9 cellular contexts compared by ENCODE assay signal in the genomic region with DNA sequence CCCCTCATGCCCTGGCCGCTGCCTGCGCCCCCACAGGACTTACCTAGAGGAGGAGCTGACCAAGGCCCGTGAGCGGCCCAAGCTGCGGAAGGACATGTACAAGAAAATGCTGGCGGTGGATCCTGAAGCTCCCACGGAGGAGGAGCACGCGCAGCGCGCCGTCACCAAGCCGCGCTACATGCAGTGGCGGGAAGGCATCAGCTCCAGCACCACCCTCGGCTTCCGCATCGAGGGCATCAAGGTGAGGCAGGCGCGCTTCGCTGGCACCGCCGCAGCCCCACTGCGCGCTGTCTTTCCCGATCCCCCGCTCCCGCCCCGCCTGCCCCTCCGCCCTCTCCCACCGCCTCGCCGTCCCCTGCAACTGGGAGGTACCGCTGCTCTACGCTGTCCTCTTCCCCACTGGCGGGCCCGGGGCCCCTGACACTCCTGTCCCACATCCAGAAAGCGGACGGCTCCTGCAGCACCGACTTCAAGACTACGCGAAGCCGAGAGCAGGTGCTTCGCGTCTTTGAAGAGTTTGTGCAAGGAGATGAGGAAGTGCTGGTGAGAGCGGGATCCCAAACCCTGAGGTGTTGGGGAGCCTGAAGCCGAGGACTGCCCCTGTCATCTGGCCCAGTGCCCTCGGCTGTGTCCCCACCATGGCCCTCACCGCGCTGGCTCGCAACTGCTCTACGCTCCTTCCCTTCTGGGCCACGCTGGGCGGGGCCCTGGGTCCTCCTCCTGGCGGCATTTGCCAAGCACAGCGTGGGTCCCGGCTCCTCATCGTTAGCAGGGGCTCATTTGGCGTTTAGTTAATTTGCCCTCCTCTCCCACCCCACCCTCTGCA. TPM values are rescaled to one million over a fixed set of nuclear protein-coding genes. Genes with fewer than 3 reads are reported as not detected.
DNase-seq lines count a peak whose midpoint lies in the region; ATAC-seq and TF ChIP-seq lines count a peak whose summit lies in the region.
"Had no signal": no experiment of that assay in that cellular context is flagged by ENCODE, and none has a peak within 500 bp of the region (broad histone marks: within the 10 kb centered on the region; RNA-seq: fewer than 3 reads in every experiment).

No MANE protein-coding gene starts in this region.

- H3K27me3 ChIP-seq in iPS-20b (ENCODE audit: insufficient read depth, low read length), result peaks cover 98% of the 10 kb centered on the region
- H3K27me3 ChIP-seq in stomach, result peaks cover 4 to 69% (median 23%) of the 10 kb centered on the region in 3 donors
- H3K27me3 ChIP-seq in Caco-2 (replicated peaks; ENCODE audit: control insufficient read depth, insufficient read depth, low read length), result no peaks in the 10 kb centered on the region
- H3K27me3 ChIP-seq in thyroid gland, result no peaks in the 10 kb centered on the region

- no peak for TF ChIP-seq EP300 in stomach (IDR thresholded peaks at IDR 0.05)

- H3K9me3 ChIP-seq in iPS-20b (ENCODE audit: insufficient read depth, low read depth, low read length) (no peaks in the 10 kb centered on the region), stomach (no peaks in the 10 kb centered on the region), Caco-2 (no peaks in the 10 kb centered on the region), thyroid gland (no peaks in the 10 kb centered on the region)

- H3K36me3 ChIP-seq in iPS-20b (ENCODE audit: insufficient read depth, low read depth, low read length) (no peaks in the 10 kb centered on the region), stomach (peaks cover 0 to 13% (median 5%) of the 10 kb centered on the region in 4 donors), Caco-2 (ENCODE audit: control insufficient read depth, insufficient read depth, low read length) (no peaks in the 10 kb centered on the region; the same call in 1 of the 2 replicates), thyroid gland (no peaks in the 10 kb centered on the region)

- H3K4me1 ChIP-seq in iPS-20b (ENCODE audit: insufficient read depth, low read length) (no peaks in the 10 kb centered on the region), stomach (peaks cover 14 to 30% (median 23%) of the 10 kb centered on the region in 4 donors), Caco-2 (no peaks in the 10 kb centered on the region), thyroid gland (peaks cover 17 to 23% of the 10 kb centered on the region in 2 donors)

- DNase-seq in NB4 (ENCODE audit: low read depth) (peak; percentile 62), stomach (no peak), Caco-2 (no peak), thyroid gland (no peak)
- DNase-seq in activated T-helper 1 cell treated with anti-CD3 and anti-CD28 coated beads, Interleukin-12 subunit alpha, Interleukin-12 subunit beta, Interleukin-2, Interleukin-4 antibody, amounts not matched to agents 30 ng/mL and 10 ng/mL and 1 ng/mL, durations not matched to agents 14 hours and 24 hours and 36 hours (ENCODE audit: low spot score), result no peak
- DNase-seq: GOT3 had no signal

- TF ChIP-seq POLR2A in NB4 (IDR thresholded peaks at IDR 0.05; ENCODE audit: extremely low read depth, insufficient read length) (no peak), stomach (IDR thresholded peaks at IDR 0.05) (no peak), thyroid gland (IDR thresholded peaks at IDR 0.05) (no peak)

- WGBS in stomach, 5 donors, result 40 to 63% (median 49%) methylated on average over 32 to 59 of the region's 59 CpGs
- WGBS in thyroid gland, 2 donors, result 0 to 3% methylated on average over 5 to 20 of the region's 59 CpGs

- POLR2A ChIA-PET in Caco-2 (lab: Charles Lee), result no interaction called here

- H3K9me3 Mint-ChIP-seq in activated T-helper 1 cell treated with anti-CD3 and anti-CD28 coated beads, Interleukin-12 subunit alpha, Interleukin-12 subunit beta, Interleukin-2, Interleukin-4 antibody, amounts not matched to agents 30 ng/mL and 10 ng/mL and 1 ng/mL, durations not matched to agents 14 hours and 24 hours and 36 hours, result no peaks in the 10 kb centered on the region
- H3K9me3 Mint-ChIP-seq in Caco-2 (ENCODE audit: unreplicated experiment), result no peaks in the 10 kb centered on the region

- CTCF ChIA-PET in Caco-2 (lab: Charles Lee), result no interaction called here

- H3K9ac ChIP-seq in iPS-20b (ENCODE audit: low read depth, low read length), result no peak overlapping the region

- BruUV-seq in Caco-2 (replicated peaks; lab: Mats Ljungman, UMichigan), result no TSS peak

- H3K4me3 ChIP-seq in NB4 (ENCODE audit: low read depth, low read length), result peak overlapping the region; percentile 49
- H3K4me3 ChIP-seq in iPS-20b (ENCODE audit: low read length), result peak overlapping the region; percentile 54
- peak overlapping the region; percentile 3 to 45 (median 31) for H3K4me3 ChIP-seq in stomach
- H3K4me3 ChIP-seq in Caco-2 (ENCODE audit: low read depth, low read length), result no peak overlapping the region
- no peak overlapping the region for H3K4me3 ChIP-seq in thyroid gland (replicated peaks in 1 of 3)

- peaks cover 63% of the 10 kb centered on the region for H3K27me3 Mint-ChIP-seq in activated T-helper 1 cell treated with anti-CD3 and anti-CD28 coated beads, Interleukin-12 subunit alpha, Interleukin-12 subunit beta, Interleukin-2, Interleukin-4 antibody, amounts not matched to agents 30 ng/mL and 10 ng/mL and 1 ng/mL, durations not matched to agents 14 hours and 24 hours and 36 hours (ENCODE audit: insufficient read depth)
- no peaks in the 10 kb centered on the region for H3K27me3 Mint-ChIP-seq in Caco-2 (ENCODE audit: insufficient read depth, unreplicated experiment)

- TF ChIP-seq CTCF in NB4 (IDR thresholded peaks at IDR 0.05; ENCODE audit: low read depth, low read length), result no peak
- no peak for TF ChIP-seq CTCF in stomach (IDR thresholded peaks at IDR 0.05)
- TF ChIP-seq CTCF in Caco-2 (IDR thresholded peaks at IDR 0.05; ENCODE audit: insufficient read depth in 1 of 2, low read depth in 1 of 2, low read length in 1 of 2, severe bottlenecking in 1 of 2, unreplicated experiment in 1 of 2), result no peak
- no peak for TF ChIP-seq CTCF in thyroid gland (IDR thresholded peaks at IDR 0.05)

- peaks cover 3% of the 10 kb centered on the region for H3K36me3 Mint-ChIP-seq in activated T-helper 1 cell treated with anti-CD3 and anti-CD28 coated beads, Interleukin-12 subunit alpha, Interleukin-12 subunit beta, Interleukin-2, Interleukin-4 antibody, amounts not matched to agents 30 ng/mL and 10 ng/mL and 1 ng/mL, durations not matched to agents 14 hours and 24 hours and 36 hours (ENCODE audit: low read depth)
- H3K36me3 Mint-ChIP-seq in Caco-2 (ENCODE audit: insufficient read depth, unreplicated experiment), result peaks cover 10% of the 10 kb centered on the region

- H3K27ac Mint-ChIP-seq in activated T-helper 1 cell treated with anti-CD3 and anti-CD28 coated beads, Interleukin-12 subunit alpha, Interleukin-12 subunit beta, Interleukin-2, Interleukin-4 antibody, amounts not matched to agents 30 ng/mL and 10 ng/mL and 1 ng/mL, durations not matched to agents 14 hours and 24 hours and 36 hours, result no peak overlapping the region
- no peak overlapping the region for H3K27ac Mint-ChIP-seq in Caco-2 (ENCODE audit: unreplicated experiment)

- peak overlapping the region; percentile 46 for H3K4me3 Mint-ChIP-seq in activated T-helper 1 cell treated with anti-CD3 and anti-CD28 coated beads, Interleukin-12 subunit alpha, Interleukin-12 subunit beta, Interleukin-2, Interleukin-4 antibody, amounts not matched to agents 30 ng/mL and 10 ng/mL and 1 ng/mL, durations not matched to agents 14 hours and 24 hours and 36 hours
- no peak overlapping the region for H3K4me3 Mint-ChIP-seq in Caco-2 (ENCODE audit: unreplicated experiment)

- H3K27ac ChIP-seq in iPS-20b (ENCODE audit: low read length), result no peak overlapping the region
- no peak overlapping the region for H3K27ac ChIP-seq in stomach
- H3K27ac ChIP-seq in thyroid gland, result no peak overlapping the region

- ATAC-seq in GM21737 (IDR thresholded peaks at IDR 0.05; ENCODE audit: unreplicated experiment) (no peak), GM18511 (IDR thresholded peaks at IDR 0.05; ENCODE audit: unreplicated experiment) (no peak)

- peaks cover 17% of the 10 kb centered on the region for H3K4me1 Mint-ChIP-seq in activated T-helper 1 cell treated with anti-CD3 and anti-CD28 coated beads, Interleukin-12 subunit alpha, Interleukin-12 subunit beta, Interleukin-2, Interleukin-4 antibody, amounts not matched to agents 30 ng/mL and 10 ng/mL and 1 ng/mL, durations not matched to agents 14 hours and 24 hours and 36 hours (ENCODE audit: low read depth)
- H3K4me1 Mint-ChIP-seq in Caco-2 (ENCODE audit: low read depth, unreplicated experiment), result no peaks in the 10 kb centered on the region

- intact Hi-C loops in activated T-helper 1 cell treated with anti-CD3 and anti-CD28 coated beads, Interleukin-12 subunit alpha, Interleukin-12 subunit beta, Interleukin-2, Interleukin-4 antibody, amounts not matched to agents 30 ng/mL and 10 ng/mL and 1 ng/mL, durations not matched to agents 14 hours and 24 hours and 36 hours (cut with micrococcal nuclease), result loop anchor here (1.0 to 2.0 kb wide), 2 partner anchors 9 to 19 kb away; a partner anchor contains a TSS
- intact Hi-C loops in stomach (cut with DNase I; ENCODE audit: low total_unique reads), result no loop called here
- intact Hi-C loops in Caco-2 (cut with micrococcal nuclease; ENCODE audit: unreplicated experiment), result no loop called here
- intact Hi-C loops in thyroid gland (cut with DNase I), result no loop called here

RNA-seq across cellular contexts. Expression of a gene that starts 8.5 kb away (rescaled TPM):
- 2.8 and 3.1 TPM in 2 replicates for total RNA-seq in activated T-helper 1 cell treated with anti-CD3 and anti-CD28 coated beads, Interleukin-12 subunit alpha, Interleukin-12 subunit beta, Interleukin-2, Interleukin-4 antibody, amounts not matched to agents 30 ng/mL and 10 ng/mL and 1 ng/mL, durations not matched to agents 14 hours and 24 hours and 36 hours
- total RNA-seq in stomach (100 to 1,000 TPM in 1 of 5 donors, 10 to 100 TPM in 3, 1 to 10 TPM in 1; 3.6 to 308 (median 30.9) TPM), Caco-2 (2022) (16.2 and 18.1 TPM in 2 replicates), thyroid gland (1 to 10 TPM in 1 of 4 donors, under 1 TPM in 1, not detected in 2; 0.83 to 1.5 TPM)
- 10 to 100 TPM in 1 of 3 donors, 1 to 10 TPM in 2; 3.0 to 35.7 (median 6.8) TPM for polyA plus RNA-seq in stomach

RNA-seq across cellular contexts. Expression of a gene that starts 11.5 kb away (rescaled TPM):
- 0.13 TPM in 1 of 2 replicates, not detected in the other for total RNA-seq in activated T-helper 1 cell treated with anti-CD3 and anti-CD28 coated beads, Interleukin-12 subunit alpha, Interleukin-12 subunit beta, Interleukin-2, Interleukin-4 antibody, amounts not matched to agents 30 ng/mL and 10 ng/mL and 1 ng/mL, durations not matched to agents 14 hours and 24 hours and 36 hours
- total RNA-seq in stomach (10 to 100 TPM in 2 of 5 donors, 1 to 10 TPM in 3; 4.9 to 25.2 (median 9.7) TPM), Caco-2 (2022) (8.5 and 10.9 TPM in 2 replicates), thyroid gland (under 1 TPM in 3 of 4 donors, not detected in 1; 0.13 to 0.79 (median 0.22) TPM)
- 1 to 10 TPM; 1.2 to 3.5 (median 1.7) TPM for polyA plus RNA-seq in stomach

RNA-seq across cellular contexts. Expression of a gene that starts 41.9 kb away (rescaled TPM):
- total RNA-seq in activated T-helper 1 cell treated with anti-CD3 and anti-CD28 coated beads, Interleukin-12 subunit alpha, Interleukin-12 subunit beta, Interleukin-2, Interleukin-4 antibody, amounts not matched to agents 30 ng/mL and 10 ng/mL and 1 ng/mL, durations not matched to agents 14 hours and 24 hours and 36 hours, result 52.4 and 58.1 TPM in 2 replicates
- total RNA-seq in stomach (10 to 100 TPM in 3 of 5 donors, 1 to 10 TPM in 2; 1.8 to 17.4 (median 14.8) TPM), Caco-2 (2022) (55.3 and 67.1 TPM in 2 replicates), thyroid gland (10 to 100 TPM; 11.3 to 31.8 (median 19.0) TPM)
- polyA plus RNA-seq in stomach, result 10 to 100 TPM in 1 of 3 donors, 1 to 10 TPM in 2; 6.0 to 10.6 (median 8.5) TPM

RNA-seq across cellular contexts. Expression of a gene that starts 56.8 kb away (rescaled TPM):
- 2.6 and 3.0 TPM in 2 replicates for total RNA-seq in activated T-helper 1 cell treated with anti-CD3 and anti-CD28 coated beads, Interleukin-12 subunit alpha, Interleukin-12 subunit beta, Interleukin-2, Interleukin-4 antibody, amounts not matched to agents 30 ng/mL and 10 ng/mL and 1 ng/mL, durations not matched to agents 14 hours and 24 hours and 36 hours
- total RNA-seq in stomach (10 to 100 TPM in 3 of 5 donors, 1 to 10 TPM in 1, under 1 TPM in 1; 0.89 to 16.9 (median 10.5) TPM), Caco-2 (2022) (118 and 120 TPM in 2 replicates), thyroid gland (1 to 10 TPM; 1.6 to 4.4 (median 3.4) TPM)
- polyA plus RNA-seq in stomach, result 1 to 10 TPM; 3.6 to 6.6 (median 6.6) TPM

Comparison
In these comparisons a context has a peak if more than half of its experiments do, and no peak if none do; other contexts are left out.
1. H3K4me3 ChIP-seq: peak in NB4 (single experiment), iPS-20b (single experiment) and stomach (4 of 4); none in Caco-2 (single experiment) and thyroid gland (0 of 3).